8 cellular contexts compared by ENCODE assay signal in genomic region chr9:128455849-128456612, GRCh38. TPM values are rescaled to one million over a fixed set of nuclear protein-coding genes. Genes with fewer than 3 reads are reported as not detected.
DNase-seq lines count a peak whose midpoint lies in the region; ATAC-seq and TF ChIP-seq lines count a peak whose summit lies in the region.

Gene ODF2, plus strand, starts transcription at chr9:128456006. Its CDS starts 86 bp downstream, at chr9:128456092.

- no peaks in the 10 kb centered on the region for H3K27me3 ChIP-seq in spleen (replicated peaks in 1 of 7)

- H3K4me3 Mint-ChIP-seq in activated B cell treated with CpG ODN at 0.5 μM for 24 hours = peak within 1 kb of the TSS; percentile 88
- peak within 1 kb of the TSS; percentile 90 to 94 (median 91) for H3K4me3 Mint-ChIP-seq in immature natural killer cell

- peaks cover 0 to 20% (median 15%) of the 10 kb centered on the region in 6 donors for H3K36me3 ChIP-seq in spleen

- H3K27me3 Mint-ChIP-seq in activated B cell treated with CpG ODN at 0.5 μM for 24 hours (no peaks in the 10 kb centered on the region), immature natural killer cell (ENCODE audit: low read depth in 3 of 3) (peaks cover 6 to 9% (median 6%) of the 10 kb centered on the region in 3 donors)

- H3K4me3 ChIP-seq in spleen = peak within 1 kb of the TSS; percentile 74 to 99 (median 92)

- H3K9me3 ChIP-seq in spleen = no peaks in the 10 kb centered on the region

- POLR2A ChIA-PET in activated B cell treated with CpG ODN at 0.5 μM for 24 hours (lab: Charles Lee) = interaction anchor here (0.6 to 1.5 kb wide), 8 partner anchors 18 to 268 kb away, joined by 3 to 7 read pairs (median 3); partner anchors contain the start of genes GLE1, GOLGA2, SPTAN1 and SWI5

- H3K4me1 ChIP-seq in spleen = peaks cover 5 to 24% (median 17%) of the 10 kb centered on the region in 6 donors

- peaks cover 23% of the 10 kb centered on the region for H3K36me3 Mint-ChIP-seq in activated B cell treated with CpG ODN at 0.5 μM for 24 hours (ENCODE audit: low read depth)
- peaks cover 10 to 12% (median 12%) of the 10 kb centered on the region in 3 donors for H3K36me3 Mint-ChIP-seq in immature natural killer cell

- H3K9me3 Mint-ChIP-seq in activated B cell treated with CpG ODN at 0.5 μM for 24 hours = no peaks in the 10 kb centered on the region
- no peaks in the 10 kb centered on the region for H3K9me3 Mint-ChIP-seq in immature natural killer cell

- TF ChIP-seq POLR2A in spleen (IDR thresholded peaks at IDR 0.05) = peak in 1 of 3 donors; percentile 42

- H3K27ac ChIP-seq in caudate nucleus (ENCODE audit: low read depth, low read length) (peak within 1 kb of the TSS; percentile 52), spleen (peak within 1 kb of the TSS; percentile 82 to 95 (median 93))

- CTCF ChIA-PET in activated B cell treated with CpG ODN at 0.5 μM for 24 hours (lab: Charles Lee) = interaction anchor here (1.3 kb wide), 1 partner anchor 17 kb away, joined by 4 read pairs; no protein-coding TSS in a partner anchor

- intact Hi-C loops in activated B cell treated with CpG ODN at 0.5 μM for 24 hours (cut with micrococcal nuclease) = loop anchor here (1.0 to 5.0 kb wide), 8 partner anchors 17 to 268 kb away; partner anchors contain the start of genes CERCAM, COQ4, GLE1 and GOLGA2
- intact Hi-C loops in spleen (cut with DNase I; ENCODE audit: low total_unique reads) = no loop called here

- no peak for TF ChIP-seq CTCF in AG09319 (IDR thresholded peaks at IDR 0.05; ENCODE audit: low read depth, low read length)
- no peak for TF ChIP-seq CTCF in activated B cell treated with CpG ODN at 0.5 μM for 24 hours (IDR thresholded peaks at IDR 0.05)
- peak in 1 of 11 experiments; percentile 0 for TF ChIP-seq CTCF in spleen (IDR thresholded peaks at IDR 0.05 in 8 of 11, conservative IDR thresholded peaks at IDR 0.05 in 3 of 11)

- ATAC-seq in GM19025 (IDR thresholded peaks at IDR 0.05; ENCODE audit: low read depth, unreplicated experiment) = peak; percentile 77
- peak; percentile 87 for ATAC-seq in HG03280 (IDR thresholded peaks at IDR 0.05; ENCODE audit: unreplicated experiment)
- ATAC-seq in activated B cell treated with CpG ODN at 0.5 μM for 24 hours (ENCODE audit: low read depth) = peak; percentile 88

- peak; percentile 82 for DNase-seq in AG09319 (ENCODE audit: extremely low read depth, low read depth)
- DNase-seq in NCI-H345 treated with DMSO at 0.1 percent for 48 hours (lab: John Stamatoyannopoulos, UW; ENCODE audit: unreplicated experiment) = peak; percentile 96
- peak; percentile 99 for DNase-seq in activated B cell treated with CpG ODN at 0.5 μM for 24 hours
- DNase-seq in caudate nucleus (lab: John Stamatoyannopoulos, UW) = peak; percentile 73 to 99 (median 96)
- peak; percentile 98 for DNase-seq in immature natural killer cell
- peak; percentile 99 for DNase-seq in spleen

- H3K27ac Mint-ChIP-seq in activated B cell treated with CpG ODN at 0.5 μM for 24 hours = peak within 1 kb of the TSS; percentile 83
- H3K27ac Mint-ChIP-seq in immature natural killer cell = peak within 1 kb of the TSS; percentile 79 to 97 (median 93)

- H3K4me1 Mint-ChIP-seq in activated B cell treated with CpG ODN at 0.5 μM for 24 hours (peaks cover 14% of the 10 kb centered on the region), immature natural killer cell (peaks cover 11 to 12% of the 10 kb centered on the region in 2 donors)

- 0 to 1% (median 0%) methylated on average over 25 to 82 of the region's 82 CpGs for WGBS in spleen, 5 donors

RNA-seq across cellular contexts. Expression of gene ODF2, which starts in this region (rescaled TPM):
- total RNA-seq in activated B cell treated with CpG ODN at 0.5 μM for 24 hours = 41.2 and 45.7 TPM in 2 replicates
- 10 to 100 TPM in 2 of 3 donors, 1 to 10 TPM in 1; 5.6 to 37.2 (median 12.9) TPM for polyA plus RNA-seq in immature natural killer cell
- total RNA-seq in spleen = 10 to 100 TPM; 25.4 to 37.5 (median 30.9) TPM
- 10 to 100 TPM; 13.4 to 16.5 (median 15.2) TPM for polyA plus RNA-seq in spleen

Comparison
In these comparisons a context has a peak if more than half of its experiments do, and no peak if none do; other contexts are left out.
1. Peak in every context shown above with its lines: DNase-seq, ATAC-seq, H3K4me3 ChIP-seq and H3K27ac ChIP-seq.